Comparison of ENCODE assay signal across 14 cellular contexts in the genomic region with DNA sequence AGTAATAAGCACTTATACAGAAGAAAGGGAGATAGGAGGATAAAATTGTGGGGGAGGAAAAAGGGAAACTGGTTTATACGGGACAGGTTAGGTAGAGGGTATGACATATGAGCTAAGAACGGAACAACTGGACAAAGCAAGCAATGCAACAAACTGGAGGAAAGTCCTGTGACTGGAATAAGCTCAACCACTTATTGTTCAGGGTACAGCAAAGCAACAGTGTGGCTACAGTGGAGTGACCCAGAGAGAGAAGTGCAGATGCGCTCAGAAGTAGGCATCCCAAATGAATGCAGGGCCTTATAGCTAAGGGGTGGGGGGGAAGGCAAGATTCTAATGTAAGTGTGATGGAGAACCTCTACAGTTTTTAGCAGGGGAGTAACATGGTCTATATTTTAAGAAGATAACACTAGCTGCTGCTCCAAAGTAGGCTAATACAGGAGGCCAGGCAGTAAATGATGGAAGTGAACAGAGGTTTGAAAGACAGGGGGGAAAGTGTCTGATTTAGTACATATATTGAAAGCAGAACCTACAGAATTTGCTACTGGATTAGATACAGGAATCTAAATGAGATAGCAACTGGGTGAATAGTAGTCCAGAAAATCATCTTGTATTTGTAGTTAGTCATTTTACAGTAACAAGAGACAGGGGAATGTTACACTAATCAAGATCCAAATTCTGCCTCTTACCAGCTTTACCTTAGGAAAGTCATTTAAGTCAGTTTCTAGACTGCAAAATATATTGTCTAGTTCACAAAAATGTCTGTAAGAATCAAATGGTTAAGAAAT. TPM values are rescaled to one million over a fixed set of nuclear protein-coding genes. Genes with fewer than 3 reads are reported as not detected.
DNase-seq lines count a peak whose midpoint lies in the region; ATAC-seq, FAIRE-seq and TF ChIP-seq lines count a peak whose summit lies in the region.
"Had no signal": no experiment of that assay in that cellular context is flagged by ENCODE, and none has a peak within 500 bp of the region (broad histone marks: within the 10 kb centered on the region; RNA-seq: fewer than 3 reads in every experiment).

No MANE protein-coding gene starts in this region.

- H3K4me2 ChIP-seq in A549 (peak overlapping the region; percentile 75), DOHH2 (ENCODE audit: low read length) (peak overlapping the region; percentile 95), keratinocyte (ENCODE audit: control insufficient read depth, extremely low read depth, insufficient read depth, low read depth, low read length) (peak overlapping the region; percentile 41)

- FAIRE-seq in A549 (lab: Jason Lieb, UNC), result no peak
- FAIRE-seq in keratinocyte (lab: Jason Lieb, UNC), result no peak

- H3F3A ChIP-seq in DOHH2 (ENCODE audit: control insufficient read depth, insufficient read depth), result peaks cover 11% of the 10 kb centered on the region

- dilution Hi-C loops in keratinocyte (cut with MboI; ENCODE audit: extremely low pct_ligation_motif_present, low sequenced_read_pairs), result no loop called here

- peaks cover 48% of the 10 kb centered on the region for H4K20me1 ChIP-seq in DOHH2 (ENCODE audit: control insufficient read depth, insufficient read depth, low read depth, low read length)
- H4K20me1 ChIP-seq in keratinocyte (ENCODE audit: control insufficient read depth, extremely low read depth, insufficient read depth, low read length), result peaks cover 51% of the 10 kb centered on the region

- H3K4me3 Mint-ChIP-seq in T-helper 17 cell, result peak overlapping the region; percentile 95

- intact Hi-C loops in spleen (cut with DNase I; ENCODE audit: low total_unique reads), result no loop called here

- POLR2A ChIA-PET in A549 (lab: Yijun Ruan, JAX), result no interaction called here

- H3K79me2 ChIP-seq in DOHH2 (ENCODE audit: control insufficient read depth, low read length) (peaks cover 96% of the 10 kb centered on the region), keratinocyte (ENCODE audit: control insufficient read depth, insufficient read depth, low read length) (peaks cover 83% of the 10 kb centered on the region)

- no peak overlapping the region for H2AFZ ChIP-seq in keratinocyte (ENCODE audit: control insufficient read depth, low read length)

- ATAC-seq in A549, result no peak
- ATAC-seq in T-helper 17 cell, result no peak
- ATAC-seq in GM18907 (IDR thresholded peaks at IDR 0.05; ENCODE audit: unreplicated experiment), result no peak
- ATAC-seq: heart left ventricle had no signal

- TF ChIP-seq POLR2A in A549 (IDR thresholded peaks at IDR 0.05; ENCODE audit: low read length), result no peak
- no peak for TF ChIP-seq POLR2A in spleen (IDR thresholded peaks at IDR 0.05)

- no peaks in the 10 kb centered on the region for H3K9me3 ChIP-seq in A549
- no peaks in the 10 kb centered on the region for H3K9me3 ChIP-seq in DOHH2 (ENCODE audit: control insufficient read depth, insufficient read depth, low read length)
- no peaks in the 10 kb centered on the region for H3K9me3 ChIP-seq in T-helper 17 cell (ENCODE audit: control insufficient read depth, low read length, poor library complexity, severe bottlenecking)
- no peaks in the 10 kb centered on the region for H3K9me3 ChIP-seq in keratinocyte (ENCODE audit: control insufficient read depth, low read depth, low read length)
- no peaks in the 10 kb centered on the region for H3K9me3 ChIP-seq in spleen
- H3K9me3 ChIP-seq: BE2C, heart left ventricle, SJSA1 had no signal

- WGBS in A549 (ENCODE audit: missing lambda C conversion rate), result 88% methylated on average over 3 of the region's 3 CpGs
- WGBS in spleen, 5 donors, result 59 to 69% (median 67%) methylated on average over 3 of the region's 3 CpGs

- H3K9ac ChIP-seq in keratinocyte (ENCODE audit: control insufficient read depth, extremely low read depth, insufficient read depth, low read length), result no peak overlapping the region

- CTCF ChIA-PET in A549 (lab: Yijun Ruan, JAX), result interaction anchor here (1.0 to 2.7 kb wide), 4 partner anchors 12 to 664 kb away, joined by 3 to 13 read pairs (median 4); no protein-coding TSS in a partner anchor

- no peaks in the 10 kb centered on the region for H3K36me3 Mint-ChIP-seq in T-helper 17 cell (ENCODE audit: low read depth)

- H3K9me2 ChIP-seq in DOHH2 (replicated peaks; ENCODE audit: control insufficient read depth, low read length), result no peaks in the 10 kb centered on the region

- H3K27me3 ChIP-seq in DOHH2 (ENCODE audit: control insufficient read depth, low read length) (no peaks in the 10 kb centered on the region; the same call in 1 of the 2 replicates), keratinocyte (ENCODE audit: control insufficient read depth, extremely low read depth, insufficient read depth, low read length) (no peaks in the 10 kb centered on the region), spleen (replicated peaks in 1 of 7) (no peaks in the 10 kb centered on the region)
- H3K27me3 ChIP-seq: BE2C, heart left ventricle, SJSA1 had no signal

- peak overlapping the region; percentile 89 for H3K27ac Mint-ChIP-seq in T-helper 17 cell

- H3K36me3 ChIP-seq in DOHH2 (ENCODE audit: control insufficient read depth, low read length), result peaks cover 30% of the 10 kb centered on the region
- H3K36me3 ChIP-seq in keratinocyte (ENCODE audit: control insufficient read depth in 2 of 2, extremely low read depth in 1 of 2, insufficient read depth in 2 of 2, low read length in 2 of 2), result peaks cover 0 to 3% of the 10 kb centered on the region in 2 experiments
- no peaks in the 10 kb centered on the region for H3K36me3 ChIP-seq in spleen
- H3K36me3 ChIP-seq: heart left ventricle had no signal

- no peak overlapping the region for H3K27ac ChIP-seq in A549
- H3K27ac ChIP-seq in DOHH2 (ENCODE audit: low read depth, low read length), result peak overlapping the region; percentile 78
- H3K27ac ChIP-seq in keratinocyte (ENCODE audit: control insufficient read depth, insufficient read depth, low read length), result no peak overlapping the region
- peak overlapping the region in 1 of 8 donors; percentile 55 for H3K27ac ChIP-seq in spleen
- H3K27ac ChIP-seq: SJSA1 had no signal

- DNase-seq in A549 (ENCODE audit: low read depth in 1 of 2, low spot score in 1 of 2), result no peak
- DNase-seq in T-helper 17 cell, result no peak
- no peak for DNase-seq in keratinocyte (ENCODE audit: low read depth, low spot score)
- no peak for DNase-seq in spleen
- DNase-seq in OCI-M2 (lab: John Stamatoyannopoulos, UW; ENCODE audit: unreplicated experiment), result no peak
- DNase-seq in RKO (ENCODE audit: low spot score), result no peak
- DNase-seq: activated CD4-positive, alpha-beta T cell treated with anti-CD3 and anti-CD28 coated beads, Interleukin-2, amount 50 U/mL, for 48 hours; BE2C; heart left ventricle; NCI-H1436 treated with DMSO at 0.1 percent for 48 hours; NCI-H524 treated with DMSO at 0.1 percent for 48 hours had no signal

- peaks cover 41% of the 10 kb centered on the region for H3K4me1 ChIP-seq in A549
- peaks cover 80% of the 10 kb centered on the region for H3K4me1 ChIP-seq in DOHH2 (ENCODE audit: control insufficient read depth, low read length)
- H3K4me1 ChIP-seq in keratinocyte (ENCODE audit: control insufficient read depth, extremely low read depth, insufficient read depth, low read length), result peaks cover 29% of the 10 kb centered on the region
- H3K4me1 ChIP-seq in spleen, result peaks cover 62 to 89% (median 84%) of the 10 kb centered on the region in 6 donors
- H3K4me1 ChIP-seq: BE2C had no signal

- no peak for TF ChIP-seq RAD21 in A549 (conservative IDR thresholded peaks at IDR 0.05 in 1 of 2, IDR thresholded peaks at IDR 0.05 in 1 of 2)

- peaks cover 63% of the 10 kb centered on the region for H3K4me1 Mint-ChIP-seq in T-helper 17 cell

- no peaks in the 10 kb centered on the region for H3K27me3 Mint-ChIP-seq in T-helper 17 cell

- TF ChIP-seq CTCF in A549 (IDR thresholded peaks at IDR 0.05) (no peak), DOHH2 (IDR thresholded peaks at IDR 0.05; ENCODE audit: low read depth, low read length, poor library complexity, severe bottlenecking) (no peak), keratinocyte (optimal IDR thresholded peaks at IDR 0.05 in 1 of 3, IDR thresholded peaks at IDR 0.05 in 1 of 3, conservative IDR thresholded peaks at IDR 0.05 in 1 of 3; ENCODE audit: extremely low read depth in 1 of 3, insufficient read depth in 2 of 3, low read length in 3 of 3) (no peak), spleen (IDR thresholded peaks at IDR 0.05 in 8 of 11, conservative IDR thresholded peaks at IDR 0.05 in 3 of 11) (no peak)

- H3K4me3 ChIP-seq in A549 (no peak overlapping the region), DOHH2 (ENCODE audit: low read length) (peak overlapping the region; percentile 94), keratinocyte (ENCODE audit: control insufficient read depth in 2 of 3, extremely low read depth in 1 of 3, insufficient read depth in 2 of 3, low read depth in 1 of 3, low read length in 3 of 3) (no peak overlapping the region), spleen (no peak overlapping the region)
- H3K4me3 ChIP-seq: heart left ventricle, SJSA1 had no signal

- TF ChIP-seq EP300 in A549 (IDR thresholded peaks at IDR 0.05), result no peak

- H3K9me1 ChIP-seq in keratinocyte (ENCODE audit: control insufficient read depth, extremely low read depth, insufficient read depth, low read length), result peaks cover 2% of the 10 kb centered on the region

RNA-seq across cellular contexts. Expression of a gene that starts 3.3 kb away (rescaled TPM):
- polyA plus RNA-seq in A549 (2011; rRNA removed), result 160 and 187 TPM in 2 replicates
- 103 and 129 TPM in 2 replicates for polyA plus RNA-seq in A549 (2012; cell fraction: cytosol; rRNA removed)
- 28.7 and 36.7 TPM in 2 replicates for polyA plus RNA-seq in A549 (2012; cell fraction: nucleus; rRNA removed)
- 163 to 187 TPM (median 168 TPM) in 3 replicates for polyA plus RNA-seq in A549 (2017; fragmentation: RNase III; extraction: RNeasy Plus Mini Kit Qiagen cat#74134 plus additional on column Dnase treatment)
- polyA minus RNA-seq in A549 (2011; rRNA and poly(A)+ RNA removed), result 57.8 and 68.9 TPM in 2 replicates
- 10 to 100 TPM; 94.1 to 99.6 TPM for total RNA-seq in T-helper 17 cell
- 171 to 218 TPM (median 172 TPM) in 3 replicates for polyA plus RNA-seq in keratinocyte
- polyA plus RNA-seq in keratinocyte (2011; ENCODE audit: low read depth), result 87.0 TPM
- polyA plus RNA-seq in keratinocyte (2011; cell fraction: cytosol; rRNA removed), result 131 and 214 TPM in 2 replicates
- 78.8 and 85.8 TPM in 2 replicates for polyA plus RNA-seq in keratinocyte (2011; cell fraction: nucleus; rRNA removed)
- 136 and 169 TPM in 2 replicates for polyA plus RNA-seq in keratinocyte (2012; ENCODE audit: low replicate concordance)
- 36.5 to 147 TPM (median 110 TPM) in 3 replicates for polyA minus RNA-seq in keratinocyte
- polyA minus RNA-seq in keratinocyte (2011; cell fraction: cytosol; rRNA and poly(A)+ RNA removed), result 118 TPM
- 18.9 and 53.1 TPM in 2 replicates for polyA minus RNA-seq in keratinocyte (2011; cell fraction: nucleus; rRNA and poly(A)+ RNA removed)
- 10 to 100 TPM; 33.5 to 84.4 (median 60.1) TPM for total RNA-seq in spleen
- polyA plus RNA-seq in spleen, result 10 to 100 TPM; 57.1 to 81.8 (median 80.9) TPM

RNA-seq across cellular contexts. Expression of a gene that starts 28.9 kb away (rescaled TPM):
- 190 and 201 TPM in 2 replicates for polyA plus RNA-seq in A549 (2011; rRNA removed)
- polyA plus RNA-seq in A549 (2012; cell fraction: cytosol; rRNA removed), result 43.8 and 49.3 TPM in 2 replicates
- 11.5 and 25.7 TPM in 2 replicates for polyA plus RNA-seq in A549 (2012; cell fraction: nucleus; rRNA removed)
- 73.6 to 84.8 TPM (median 74.9 TPM) in 3 replicates for polyA plus RNA-seq in A549 (2017; fragmentation: RNase III; extraction: RNeasy Plus Mini Kit Qiagen cat#74134 plus additional on column Dnase treatment)
- 16.5 and 28.4 TPM in 2 replicates for polyA minus RNA-seq in A549 (2011; rRNA and poly(A)+ RNA removed)
- 10 to 100 TPM; 34.7 to 39.9 TPM for total RNA-seq in T-helper 17 cell
- 55.3 to 110 TPM (median 72.1 TPM) in 3 replicates for polyA plus RNA-seq in keratinocyte
- 47.4 TPM for polyA plus RNA-seq in keratinocyte (2011; ENCODE audit: low read depth)
- 67.5 and 153 TPM in 2 replicates for polyA plus RNA-seq in keratinocyte (2011; cell fraction: cytosol; rRNA removed)
- polyA plus RNA-seq in keratinocyte (2011; cell fraction: nucleus; rRNA removed), result 49.5 and 60.5 TPM in 2 replicates
- polyA plus RNA-seq in keratinocyte (2012; ENCODE audit: low replicate concordance), result 42.9 and 61.9 TPM in 2 replicates
- 5.5 to 94.2 TPM (median 38.6 TPM) in 3 replicates for polyA minus RNA-seq in keratinocyte
- 21.7 TPM for polyA minus RNA-seq in keratinocyte (2011; cell fraction: cytosol; rRNA and poly(A)+ RNA removed)
- polyA minus RNA-seq in keratinocyte (2011; cell fraction: nucleus; rRNA and poly(A)+ RNA removed), result 13.0 and 28.1 TPM in 2 replicates
- total RNA-seq in spleen, result 10 to 100 TPM; 37.2 to 56.8 (median 46.6) TPM
- polyA plus RNA-seq in spleen, result 10 to 100 TPM; 17.9 to 31.1 (median 30.2) TPM

Comparison
In these comparisons a context has a peak if more than half of its experiments do, and no peak if none do; other contexts are left out.
1. H3K4me2 ChIP-seq: peak in every context shown above with its lines; median percentile 95 in DOHH2; 75 in A549; 41 in keratinocyte.